10 cellular contexts compared by ENCODE assay signal in the genomic region with DNA sequence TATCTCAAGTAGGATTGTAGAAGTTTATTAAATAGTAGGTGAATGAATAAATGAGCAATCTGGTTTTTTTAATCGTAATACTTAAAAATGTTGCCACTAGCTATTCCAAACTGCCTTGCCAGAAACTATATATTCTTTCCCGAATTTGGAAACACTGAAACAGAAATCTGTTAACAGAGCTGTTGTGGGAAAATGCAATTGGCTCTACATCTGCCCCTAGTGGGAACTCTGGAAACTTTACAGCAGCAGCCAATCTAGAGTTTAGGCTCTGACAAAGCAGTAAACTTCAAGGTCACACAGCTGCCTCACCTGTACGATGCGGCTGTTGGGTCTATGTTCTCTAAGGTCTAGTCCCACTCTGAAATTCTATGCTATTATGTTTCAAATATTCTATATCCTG. TPM values are rescaled to one million over a fixed set of nuclear protein-coding genes. Genes with fewer than 3 reads are reported as not detected.
A peak's percentile ranks its signal among the peaks of the same experiment; 100 is the strongest.
DNase-seq lines count a peak whose midpoint lies in the region; ATAC-seq and TF ChIP-seq lines count a peak whose summit lies in the region.
"Had no signal": no experiment of that assay in that cellular context is flagged by ENCODE, and none has a peak within 500 bp of the region (broad histone marks: within the 10 kb centered on the region; RNA-seq: fewer than 3 reads in every experiment).

No MANE protein-coding gene starts in this region.

- peaks cover 0 to 7% of the 10 kb centered on the region in 2 donors for H3K4me1 ChIP-seq in adrenal gland (replicated peaks in 1 of 2)

- 48 to 70% (median 53%) methylated on average over 4 of the region's 4 CpGs for WGBS in adrenal gland, 4 donors

- no peak for TF ChIP-seq POLR2A in adrenal gland (IDR thresholded peaks at IDR 0.05)

- no peaks in the 10 kb centered on the region for H3K36me3 ChIP-seq in adrenal gland (replicated peaks in 1 of 2)
- no peaks in the 10 kb centered on the region for H3K36me3 ChIP-seq in kidney epithelial cell (ENCODE audit: control insufficient read depth, insufficient read depth, low read length)

- H3K4me3 Mint-ChIP-seq in activated CD8-positive, alpha-beta T cell treated with anti-CD3 and anti-CD28 coated beads, Interleukin-2, amount 10 ng/mL, durations not matched to agents 7 days and 5 days: no peak overlapping the region

- H3K27me3 ChIP-seq in adrenal gland: no peaks in the 10 kb centered on the region
- H3K27me3 ChIP-seq in kidney epithelial cell (ENCODE audit: control insufficient read depth, insufficient read depth, low read length): no peaks in the 10 kb centered on the region

- H3K36me3 Mint-ChIP-seq in activated CD8-positive, alpha-beta T cell treated with anti-CD3 and anti-CD28 coated beads, Interleukin-2, amount 10 ng/mL, durations not matched to agents 7 days and 5 days (ENCODE audit: low read depth): no peaks in the 10 kb centered on the region

- no peaks in the 10 kb centered on the region for H3K9me3 Mint-ChIP-seq in activated CD8-positive, alpha-beta T cell treated with anti-CD3 and anti-CD28 coated beads, Interleukin-2, amount 10 ng/mL, durations not matched to agents 7 days and 5 days (ENCODE audit: insufficient read depth)

- no peak overlapping the region for H3K4me3 ChIP-seq in adrenal gland
- no peak overlapping the region for H3K4me3 ChIP-seq in kidney epithelial cell (ENCODE audit: low read depth, low read length)

- peak; percentile 64 for ATAC-seq in HG02938 (IDR thresholded peaks at IDR 0.05; ENCODE audit: unreplicated experiment)
- ATAC-seq in activated CD8-positive, alpha-beta T cell treated with anti-CD3 and anti-CD28 coated beads, Interleukin-2, amount 10 ng/mL, durations not matched to agents 7 days and 5 days: no peak

- CTCF ChIA-PET in activated CD8-positive, alpha-beta T cell treated with anti-CD3 and anti-CD28 coated beads, Interleukin-2, amount 10 ng/mL, durations not matched to agents 7 days and 5 days (lab: Charles Lee): no interaction called here

- no peak overlapping the region for H3K27ac ChIP-seq in adrenal gland

- intact Hi-C loops in adrenal gland (cut with DNase I): no loop called here

- POLR2A ChIA-PET in activated CD8-positive, alpha-beta T cell treated with anti-CD3 and anti-CD28 coated beads, Interleukin-2, amount 10 ng/mL, durations not matched to agents 7 days and 5 days (lab: Charles Lee): no interaction called here

- TF ChIP-seq CTCF in adrenal gland (IDR thresholded peaks at IDR 0.05): peak in 5 of 6 experiments; percentile 4 to 35 (median 25)
- peak; percentile 47 for TF ChIP-seq CTCF in kidney epithelial cell (IDR thresholded peaks at IDR 0.05; ENCODE audit: insufficient read depth, low read length, poor library complexity, severe bottlenecking)

- DNase-seq in AML-193 (lab: John Stamatoyannopoulos, UW) (peak; percentile 17 to 38), adrenal gland (no peak), kidney epithelial cell (ENCODE audit: low read depth) (no peak), hypothalamus (lab: John Stamatoyannopoulos, UW) (no peak), NCI-H526 treated with DMSO at 0.1 percent for 48 hours (lab: John Stamatoyannopoulos, UW) (no peak), NCI-H1092 treated with DMSO at 0.1 percent for 48 hours (lab: John Stamatoyannopoulos, UW) (no peak)
- no peak for DNase-seq in activated CD8-positive, alpha-beta T cell treated with anti-CD3 and anti-CD28 coated beads, Interleukin-2, amount 10 ng/mL, durations not matched to agents 7 days and 5 days
- DNase-seq: activated CD4-positive, alpha-beta T cell treated with anti-CD3 and anti-CD28 coated beads for 48 hours; NCI-H2171 treated with DMSO at 0.1 percent for 48 hours had no signal

- no peaks in the 10 kb centered on the region for H3K9me3 ChIP-seq in adrenal gland (replicated peaks in 1 of 3)

- H3K27me3 Mint-ChIP-seq in activated CD8-positive, alpha-beta T cell treated with anti-CD3 and anti-CD28 coated beads, Interleukin-2, amount 10 ng/mL, durations not matched to agents 7 days and 5 days (ENCODE audit: low read depth): no peaks in the 10 kb centered on the region

- no peak overlapping the region for H3K27ac Mint-ChIP-seq in activated CD8-positive, alpha-beta T cell treated with anti-CD3 and anti-CD28 coated beads, Interleukin-2, amount 10 ng/mL, durations not matched to agents 7 days and 5 days

- H3K4me1 Mint-ChIP-seq in activated CD8-positive, alpha-beta T cell treated with anti-CD3 and anti-CD28 coated beads, Interleukin-2, amount 10 ng/mL, durations not matched to agents 7 days and 5 days (ENCODE audit: low read depth): no peaks in the 10 kb centered on the region

RNA-seq across cellular contexts. Expression of gene SYNE1, which starts 41.7 kb away (rescaled TPM):
- 100 to 1,000 TPM in 4 of 8 donors, 10 to 100 TPM in 4; 46.4 to 170 (median 103) TPM for total RNA-seq in adrenal gland
- 10 to 100 TPM; 29.0 to 74.7 (median 64.9) TPM for polyA plus RNA-seq in adrenal gland
- total RNA-seq in kidney epithelial cell: 43.1 and 67.9 TPM in 2 replicates
- 10 to 100 TPM; 57.0 to 63.8 TPM for total RNA-seq in activated CD8-positive, alpha-beta T cell treated with anti-CD3 and anti-CD28 coated beads, Interleukin-2, amount 10 ng/mL, durations not matched to agents 7 days and 5 days

Comparison
In these comparisons a context has a peak if more than half of its experiments do, and no peak if none do; other contexts are left out.
1. DNase-seq: peak in AML-193 (2 of 2); none in adrenal gland (0 of 7), kidney epithelial cell (single experiment), activated CD8-positive, alpha-beta T cell treated with anti-CD3 and anti-CD28 coated beads, Interleukin-2, amount 10 ng/mL, durations not matched to agents 7 days and 5 days (single experiment), hypothalamus (0 of 51), NCI-H526 treated with DMSO at 0.1 percent for 48 hours (single experiment) and NCI-H1092 treated with DMSO at 0.1 percent for 48 hours (single experiment).